ENCODE assay signal across 1 cellular context in the genomic region with DNA sequence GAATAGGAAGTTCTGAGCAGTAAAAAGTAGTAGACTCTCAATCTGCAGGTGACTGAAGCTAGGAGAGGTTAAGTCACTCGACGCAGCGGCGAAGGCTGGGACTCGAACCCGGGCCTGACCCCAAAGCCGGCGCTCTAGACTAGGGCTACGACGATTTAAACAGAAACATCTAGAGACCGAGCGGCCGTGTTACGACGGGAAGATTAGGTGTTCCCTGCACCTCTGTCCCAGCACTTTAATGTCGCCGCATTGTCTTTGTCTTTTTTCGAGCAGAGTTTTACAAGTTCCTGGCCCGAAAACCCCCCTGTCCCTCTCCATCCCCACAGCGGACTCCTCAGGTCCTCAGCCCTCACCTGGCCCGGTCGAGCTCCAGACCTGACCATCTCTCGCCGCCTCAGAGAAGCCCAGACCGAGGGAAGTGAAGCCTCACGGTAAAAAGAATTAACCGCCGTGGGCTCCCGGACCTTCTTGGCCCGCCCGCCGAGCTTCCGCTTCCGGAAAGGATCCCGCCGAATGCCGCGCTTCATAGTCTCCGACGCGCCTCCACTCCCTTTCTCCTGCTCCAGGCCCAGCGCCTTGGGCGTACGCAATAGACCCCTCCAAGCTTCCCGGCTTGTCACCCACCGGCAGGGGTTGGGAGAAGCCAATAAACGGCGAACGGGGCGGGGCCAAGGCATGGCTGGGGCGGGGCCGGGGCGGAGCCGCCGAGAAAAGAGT.
TF ChIP-seq lines count a peak whose summit lies in the region.

A gene with protein sequence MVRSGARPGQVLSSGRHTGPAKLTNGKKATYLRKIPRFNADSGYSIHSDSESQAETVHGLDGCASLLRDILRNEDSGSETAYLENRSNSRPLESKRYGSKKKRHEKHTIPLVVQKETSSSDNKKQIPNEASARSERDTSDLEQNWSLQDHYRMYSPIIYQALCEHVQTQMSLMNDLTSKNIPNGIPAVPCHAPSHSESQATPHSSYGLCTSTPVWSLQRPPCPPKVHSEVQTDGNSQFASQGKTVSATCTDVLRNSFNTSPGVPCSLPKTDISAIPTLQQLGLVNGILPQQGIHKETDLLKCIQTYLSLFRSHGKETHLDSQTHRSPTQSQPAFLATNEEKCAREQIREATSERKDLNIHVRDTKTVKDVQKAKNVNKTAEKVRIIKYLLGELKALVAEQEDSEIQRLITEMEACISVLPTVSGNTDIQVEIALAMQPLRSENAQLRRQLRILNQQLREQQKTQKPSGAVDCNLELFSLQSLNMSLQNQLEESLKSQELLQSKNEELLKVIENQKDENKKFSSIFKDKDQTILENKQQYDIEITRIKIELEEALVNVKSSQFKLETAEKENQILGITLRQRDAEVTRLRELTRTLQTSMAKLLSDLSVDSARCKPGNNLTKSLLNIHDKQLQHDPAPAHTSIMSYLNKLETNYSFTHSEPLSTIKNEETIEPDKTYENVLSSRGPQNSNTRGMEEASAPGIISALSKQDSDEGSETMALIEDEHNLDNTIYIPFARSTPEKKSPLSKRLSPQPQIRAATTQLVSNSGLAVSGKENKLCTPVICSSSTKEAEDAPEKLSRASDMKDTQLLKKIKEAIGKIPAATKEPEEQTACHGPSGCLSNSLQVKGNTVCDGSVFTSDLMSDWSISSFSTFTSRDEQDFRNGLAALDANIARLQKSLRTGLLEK (minus strand): TSS at position 439 of the 717 bp plus-strand sequence. CDS start 56 bp downstream, at position 383.

TF ChIP-seq in A549, 52 proteins besides CTCF, POLR2A, EP300 and RAD21 (continued from another document):
- TF ChIP-seq, protein P1, sequence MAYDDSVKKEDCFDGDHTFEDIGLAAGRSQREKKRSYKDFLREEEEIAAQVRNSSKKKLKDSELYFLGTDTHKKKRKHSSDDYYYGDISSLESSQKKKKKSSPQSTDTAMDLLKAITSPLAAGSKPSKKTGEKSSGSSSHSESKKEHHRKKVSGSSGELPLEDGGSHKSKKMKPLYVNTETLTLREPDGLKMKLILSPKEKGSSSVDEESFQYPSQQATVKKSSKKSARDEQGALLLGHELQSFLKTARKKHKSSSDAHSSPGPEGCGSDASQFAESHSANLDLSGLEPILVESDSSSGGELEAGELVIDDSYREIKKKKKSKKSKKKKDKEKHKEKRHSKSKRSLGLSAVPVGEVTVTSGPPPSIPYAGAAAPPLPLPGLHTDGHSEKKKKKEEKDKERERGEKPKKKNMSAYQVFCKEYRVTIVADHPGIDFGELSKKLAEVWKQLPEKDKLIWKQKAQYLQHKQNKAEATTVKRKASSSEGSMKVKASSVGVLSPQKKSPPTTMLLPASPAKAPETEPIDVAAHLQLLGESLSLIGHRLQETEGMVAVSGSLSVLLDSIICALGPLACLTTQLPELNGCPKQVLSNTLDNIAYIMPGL (CRISPR knock-in tag; IDR thresholded peaks at IDR 0.05; ENCODE audit: borderline replicate concordance), result no peak
- no peak for TF ChIP-seq TFCP2L1 (CRISPR knock-in tag; IDR thresholded peaks at IDR 0.05)
- no peak for TF ChIP-seq ZSCAN20 (CRISPR knock-in tag; IDR thresholded peaks at IDR 0.05)
- TF ChIP-seq JUN (IDR thresholded peaks at IDR 0.05), result peak; percentile 38 to 64; a peak in 1 of 5 replicates
- TF ChIP-seq, protein P2, sequence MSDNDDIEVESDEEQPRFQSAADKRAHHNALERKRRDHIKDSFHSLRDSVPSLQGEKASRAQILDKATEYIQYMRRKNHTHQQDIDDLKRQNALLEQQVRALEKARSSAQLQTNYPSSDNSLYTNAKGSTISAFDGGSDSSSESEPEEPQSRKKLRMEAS (IDR thresholded peaks at IDR 0.05), result peak; percentile 70; the same call in 1 of the 2 replicates
